In the genomic region with DNA sequence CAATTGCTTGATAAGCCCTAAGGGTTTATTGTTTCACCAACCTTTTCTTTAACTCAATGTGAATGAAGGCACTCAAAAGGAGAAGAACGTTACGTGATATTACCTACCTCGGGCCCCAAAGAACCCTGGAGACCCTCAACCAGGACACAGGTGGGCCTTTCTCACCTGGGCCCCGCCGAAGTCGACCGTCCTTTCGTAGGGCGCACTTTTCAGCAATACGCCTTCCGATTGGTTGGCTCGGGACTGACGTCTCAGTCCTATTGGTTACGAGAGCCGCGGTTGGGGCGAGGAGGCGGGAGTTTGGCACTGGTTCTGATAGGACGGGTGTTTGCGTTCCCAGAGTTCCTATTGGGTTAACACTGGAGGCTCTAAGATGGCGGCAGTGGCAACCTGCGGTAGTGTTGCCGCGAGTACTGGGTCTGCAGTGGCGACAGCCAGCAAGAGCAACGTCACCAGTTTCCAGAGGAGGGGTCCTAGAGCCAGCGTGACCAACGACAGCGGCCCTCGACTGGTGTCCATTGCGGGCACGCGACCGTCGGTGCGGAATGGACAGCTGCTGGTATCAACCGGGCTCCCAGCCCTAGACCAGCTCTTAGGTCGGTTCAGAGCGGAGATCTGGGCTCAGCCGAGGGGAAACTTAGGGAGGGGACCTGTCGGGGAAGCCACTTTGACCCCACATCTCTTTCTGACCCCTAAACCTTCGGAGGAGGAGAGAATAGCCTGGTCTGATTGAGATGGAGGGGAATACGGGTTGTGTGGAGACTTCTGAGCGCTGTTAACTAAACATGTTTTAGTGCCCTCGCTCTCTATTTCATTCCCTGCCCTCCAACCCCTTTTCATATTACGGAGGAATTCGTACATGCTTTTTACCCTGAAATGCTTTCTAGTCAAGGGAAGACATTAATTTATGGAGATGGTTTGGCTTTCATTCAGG, we compare ENCODE assay signal across 1 cellular context.
TF ChIP-seq lines count a peak whose summit lies in the region.

A gene with protein sequence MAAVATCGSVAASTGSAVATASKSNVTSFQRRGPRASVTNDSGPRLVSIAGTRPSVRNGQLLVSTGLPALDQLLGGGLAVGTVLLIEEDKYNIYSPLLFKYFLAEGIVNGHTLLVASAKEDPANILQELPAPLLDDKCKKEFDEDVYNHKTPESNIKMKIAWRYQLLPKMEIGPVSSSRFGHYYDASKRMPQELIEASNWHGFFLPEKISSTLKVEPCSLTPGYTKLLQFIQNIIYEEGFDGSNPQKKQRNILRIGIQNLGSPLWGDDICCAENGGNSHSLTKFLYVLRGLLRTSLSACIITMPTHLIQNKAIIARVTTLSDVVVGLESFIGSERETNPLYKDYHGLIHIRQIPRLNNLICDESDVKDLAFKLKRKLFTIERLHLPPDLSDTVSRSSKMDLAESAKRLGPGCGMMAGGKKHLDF (plus strand): TSS at position 356 of the 934 bp plus-strand sequence. CDS start 18 bp downstream, at position 374.
A gene with protein sequence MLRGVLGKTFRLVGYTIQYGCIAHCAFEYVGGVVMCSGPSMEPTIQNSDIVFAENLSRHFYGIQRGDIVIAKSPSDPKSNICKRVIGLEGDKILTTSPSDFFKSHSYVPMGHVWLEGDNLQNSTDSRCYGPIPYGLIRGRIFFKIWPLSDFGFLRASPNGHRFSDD (minus strand): TSS at position 211 of the 934 bp plus-strand sequence. CDS start 46,346 bp downstream, outside the sequence.

TF ChIP-seq in HepG2, 621 proteins besides CTCF, POLR2A, EP300 and RAD21 (continued from another document and continues in another):
- TF ChIP-seq, protein P1, sequence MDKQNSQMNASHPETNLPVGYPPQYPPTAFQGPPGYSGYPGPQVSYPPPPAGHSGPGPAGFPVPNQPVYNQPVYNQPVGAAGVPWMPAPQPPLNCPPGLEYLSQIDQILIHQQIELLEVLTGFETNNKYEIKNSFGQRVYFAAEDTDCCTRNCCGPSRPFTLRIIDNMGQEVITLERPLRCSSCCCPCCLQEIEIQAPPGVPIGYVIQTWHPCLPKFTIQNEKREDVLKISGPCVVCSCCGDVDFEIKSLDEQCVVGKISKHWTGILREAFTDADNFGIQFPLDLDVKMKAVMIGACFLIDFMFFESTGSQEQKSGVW (CRISPR knock-in tag; IDR thresholded peaks at IDR 0.05; ENCODE audit: borderline replicate concordance): no peak
- TF ChIP-seq, protein P2, sequence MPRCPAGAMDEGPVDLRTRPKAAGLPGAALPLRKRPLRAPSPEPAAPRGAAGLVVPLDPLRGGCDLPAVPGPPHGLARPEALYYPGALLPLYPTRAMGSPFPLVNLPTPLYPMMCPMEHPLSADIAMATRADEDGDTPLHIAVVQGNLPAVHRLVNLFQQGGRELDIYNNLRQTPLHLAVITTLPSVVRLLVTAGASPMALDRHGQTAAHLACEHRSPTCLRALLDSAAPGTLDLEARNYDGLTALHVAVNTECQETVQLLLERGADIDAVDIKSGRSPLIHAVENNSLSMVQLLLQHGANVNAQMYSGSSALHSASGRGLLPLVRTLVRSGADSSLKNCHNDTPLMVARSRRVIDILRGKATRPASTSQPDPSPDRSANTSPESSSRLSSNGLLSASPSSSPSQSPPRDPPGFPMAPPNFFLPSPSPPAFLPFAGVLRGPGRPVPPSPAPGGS (CRISPR knock-in tag; IDR thresholded peaks at IDR 0.05): no peak
- no peak for TF ChIP-seq ATRX (CRISPR knock-in tag; IDR thresholded peaks at IDR 0.05; ENCODE audit: borderline replicate concordance)
- no peak for TF ChIP-seq SOX5 (CRISPR knock-in tag; IDR thresholded peaks at IDR 0.05; ENCODE audit: borderline replicate concordance)
- no peak; the same call in 1 of the 2 replicates for TF ChIP-seq CBFB (CRISPR knock-in tag; IDR thresholded peaks at IDR 0.05)
- TF ChIP-seq NAIF1 (CRISPR knock-in tag; IDR thresholded peaks at IDR 0.05; ENCODE audit: borderline replicate concordance): peak; percentile 71; the same call in 1 of the 2 replicates
- peak; percentile 64 for TF ChIP-seq RBFOX2 (IDR thresholded peaks at IDR 0.05; ENCODE audit: low read depth, low read length)
- no peak for TF ChIP-seq RELA (CRISPR knock-in tag; IDR thresholded peaks at IDR 0.05)
- TF ChIP-seq POLR2AphosphoS2 (IDR thresholded peaks at IDR 0.05; ENCODE audit: low read depth, low read length): no peak
- TF ChIP-seq, protein P3, sequence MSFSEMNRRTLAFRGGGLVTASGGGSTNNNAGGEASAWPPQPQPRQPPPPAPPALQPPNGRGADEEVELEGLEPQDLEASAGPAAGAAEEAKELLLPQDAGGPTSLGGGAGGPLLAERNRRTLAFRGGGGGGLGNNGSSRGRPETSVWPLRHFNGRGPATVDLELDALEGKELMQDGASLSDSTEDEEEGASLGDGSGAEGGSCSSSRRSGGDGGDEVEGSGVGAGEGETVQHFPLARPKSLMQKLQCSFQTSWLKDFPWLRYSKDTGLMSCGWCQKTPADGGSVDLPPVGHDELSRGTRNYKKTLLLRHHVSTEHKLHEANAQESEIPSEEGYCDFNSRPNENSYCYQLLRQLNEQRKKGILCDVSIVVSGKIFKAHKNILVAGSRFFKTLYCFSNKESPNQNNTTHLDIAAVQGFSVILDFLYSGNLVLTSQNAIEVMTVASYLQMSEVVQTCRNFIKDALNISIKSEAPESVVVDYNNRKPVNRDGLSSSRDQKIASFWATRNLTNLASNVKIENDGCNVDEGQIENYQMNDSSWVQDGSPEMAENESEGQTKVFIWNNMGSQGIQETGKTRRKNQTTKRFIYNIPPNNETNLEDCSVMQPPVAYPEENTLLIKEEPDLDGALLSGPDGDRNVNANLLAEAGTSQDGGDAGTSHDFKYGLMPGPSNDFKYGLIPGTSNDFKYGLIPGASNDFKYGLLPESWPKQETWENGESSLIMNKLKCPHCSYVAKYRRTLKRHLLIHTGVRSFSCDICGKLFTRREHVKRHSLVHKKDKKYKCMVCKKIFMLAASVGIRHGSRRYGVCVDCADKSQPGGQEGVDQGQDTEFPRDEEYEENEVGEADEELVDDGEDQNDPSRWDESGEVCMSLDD (CRISPR knock-in tag; IDR thresholded peaks at IDR 0.05; ENCODE audit: borderline replicate concordance): no peak
- peak; percentile 53; the same call in 1 of the 2 replicates for TF ChIP-seq NFKBIZ (CRISPR knock-in tag; IDR thresholded peaks at IDR 0.05)
- TF ChIP-seq ZNF850 (CRISPR knock-in tag; conservative IDR thresholded peaks at IDR 0.05): no peak
- TF ChIP-seq ZKSCAN5 (CRISPR knock-in tag; IDR thresholded peaks at IDR 0.05): no peak
- TF ChIP-seq, protein P4, sequence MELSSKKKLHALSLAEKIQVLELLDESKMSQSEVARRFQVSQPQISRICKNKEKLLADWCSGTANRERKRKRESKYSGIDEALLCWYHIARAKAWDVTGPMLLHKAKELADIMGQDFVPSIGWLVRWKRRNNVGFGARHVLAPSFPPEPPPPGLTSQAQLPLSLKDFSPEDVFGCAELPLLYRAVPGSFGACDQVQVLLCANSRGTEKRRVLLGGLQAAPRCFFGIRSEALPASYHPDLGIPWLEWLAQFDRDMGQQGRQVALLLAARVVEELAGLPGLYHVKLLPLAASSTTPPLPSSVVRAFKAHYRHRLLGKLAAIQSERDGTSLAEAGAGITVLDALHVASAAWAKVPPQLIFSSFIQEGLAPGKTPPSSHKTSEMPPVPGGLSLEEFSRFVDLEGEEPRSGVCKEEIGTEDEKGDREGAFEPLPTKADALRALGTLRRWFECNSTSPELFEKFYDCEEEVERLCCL (CRISPR knock-in tag; IDR thresholded peaks at IDR 0.05; ENCODE audit: borderline replicate concordance): no peak
- TF ChIP-seq ZFP37 (CRISPR knock-in tag; IDR thresholded peaks at IDR 0.05; ENCODE audit: borderline replicate concordance): no peak
- no peak for TF ChIP-seq ETV5 (CRISPR knock-in tag; IDR thresholded peaks at IDR 0.05; ENCODE audit: borderline replicate concordance)
- TF ChIP-seq, protein P5, sequence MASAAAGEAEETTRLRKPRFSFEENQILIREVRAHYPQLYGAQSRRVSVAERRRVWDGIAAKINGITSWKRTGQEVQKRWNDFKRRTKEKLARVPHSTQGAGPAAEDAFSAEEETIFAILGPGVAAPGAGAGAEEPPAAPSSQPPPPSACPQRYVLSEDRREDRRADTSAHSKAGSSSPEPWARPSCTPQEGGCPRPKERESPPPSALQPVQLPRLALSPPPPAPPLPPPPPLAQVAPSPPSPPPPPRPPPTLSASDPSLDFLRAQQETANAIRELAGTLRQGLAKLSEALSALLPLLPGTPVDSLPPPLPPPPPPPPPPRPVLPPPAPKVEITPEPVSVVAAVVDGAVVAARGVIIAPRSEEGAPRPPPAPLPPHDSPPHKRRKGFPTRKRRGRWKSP (CRISPR knock-in tag; IDR thresholded peaks at IDR 0.05): peak; percentile 65; the same call in 1 of the 2 replicates
- TF ChIP-seq, protein P6, sequence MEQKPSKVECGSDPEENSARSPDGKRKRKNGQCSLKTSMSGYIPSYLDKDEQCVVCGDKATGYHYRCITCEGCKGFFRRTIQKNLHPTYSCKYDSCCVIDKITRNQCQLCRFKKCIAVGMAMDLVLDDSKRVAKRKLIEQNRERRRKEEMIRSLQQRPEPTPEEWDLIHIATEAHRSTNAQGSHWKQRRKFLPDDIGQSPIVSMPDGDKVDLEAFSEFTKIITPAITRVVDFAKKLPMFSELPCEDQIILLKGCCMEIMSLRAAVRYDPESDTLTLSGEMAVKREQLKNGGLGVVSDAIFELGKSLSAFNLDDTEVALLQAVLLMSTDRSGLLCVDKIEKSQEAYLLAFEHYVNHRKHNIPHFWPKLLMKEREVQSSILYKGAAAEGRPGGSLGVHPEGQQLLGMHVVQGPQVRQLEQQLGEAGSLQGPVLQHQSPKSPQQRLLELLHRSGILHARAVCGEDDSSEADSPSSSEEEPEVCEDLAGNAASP (CRISPR knock-in tag; IDR thresholded peaks at IDR 0.05; ENCODE audit: borderline replicate concordance): 0 out of 2 replicates have a peak, but pooled peaks have one; percentile 15
- TF ChIP-seq, protein P7, sequence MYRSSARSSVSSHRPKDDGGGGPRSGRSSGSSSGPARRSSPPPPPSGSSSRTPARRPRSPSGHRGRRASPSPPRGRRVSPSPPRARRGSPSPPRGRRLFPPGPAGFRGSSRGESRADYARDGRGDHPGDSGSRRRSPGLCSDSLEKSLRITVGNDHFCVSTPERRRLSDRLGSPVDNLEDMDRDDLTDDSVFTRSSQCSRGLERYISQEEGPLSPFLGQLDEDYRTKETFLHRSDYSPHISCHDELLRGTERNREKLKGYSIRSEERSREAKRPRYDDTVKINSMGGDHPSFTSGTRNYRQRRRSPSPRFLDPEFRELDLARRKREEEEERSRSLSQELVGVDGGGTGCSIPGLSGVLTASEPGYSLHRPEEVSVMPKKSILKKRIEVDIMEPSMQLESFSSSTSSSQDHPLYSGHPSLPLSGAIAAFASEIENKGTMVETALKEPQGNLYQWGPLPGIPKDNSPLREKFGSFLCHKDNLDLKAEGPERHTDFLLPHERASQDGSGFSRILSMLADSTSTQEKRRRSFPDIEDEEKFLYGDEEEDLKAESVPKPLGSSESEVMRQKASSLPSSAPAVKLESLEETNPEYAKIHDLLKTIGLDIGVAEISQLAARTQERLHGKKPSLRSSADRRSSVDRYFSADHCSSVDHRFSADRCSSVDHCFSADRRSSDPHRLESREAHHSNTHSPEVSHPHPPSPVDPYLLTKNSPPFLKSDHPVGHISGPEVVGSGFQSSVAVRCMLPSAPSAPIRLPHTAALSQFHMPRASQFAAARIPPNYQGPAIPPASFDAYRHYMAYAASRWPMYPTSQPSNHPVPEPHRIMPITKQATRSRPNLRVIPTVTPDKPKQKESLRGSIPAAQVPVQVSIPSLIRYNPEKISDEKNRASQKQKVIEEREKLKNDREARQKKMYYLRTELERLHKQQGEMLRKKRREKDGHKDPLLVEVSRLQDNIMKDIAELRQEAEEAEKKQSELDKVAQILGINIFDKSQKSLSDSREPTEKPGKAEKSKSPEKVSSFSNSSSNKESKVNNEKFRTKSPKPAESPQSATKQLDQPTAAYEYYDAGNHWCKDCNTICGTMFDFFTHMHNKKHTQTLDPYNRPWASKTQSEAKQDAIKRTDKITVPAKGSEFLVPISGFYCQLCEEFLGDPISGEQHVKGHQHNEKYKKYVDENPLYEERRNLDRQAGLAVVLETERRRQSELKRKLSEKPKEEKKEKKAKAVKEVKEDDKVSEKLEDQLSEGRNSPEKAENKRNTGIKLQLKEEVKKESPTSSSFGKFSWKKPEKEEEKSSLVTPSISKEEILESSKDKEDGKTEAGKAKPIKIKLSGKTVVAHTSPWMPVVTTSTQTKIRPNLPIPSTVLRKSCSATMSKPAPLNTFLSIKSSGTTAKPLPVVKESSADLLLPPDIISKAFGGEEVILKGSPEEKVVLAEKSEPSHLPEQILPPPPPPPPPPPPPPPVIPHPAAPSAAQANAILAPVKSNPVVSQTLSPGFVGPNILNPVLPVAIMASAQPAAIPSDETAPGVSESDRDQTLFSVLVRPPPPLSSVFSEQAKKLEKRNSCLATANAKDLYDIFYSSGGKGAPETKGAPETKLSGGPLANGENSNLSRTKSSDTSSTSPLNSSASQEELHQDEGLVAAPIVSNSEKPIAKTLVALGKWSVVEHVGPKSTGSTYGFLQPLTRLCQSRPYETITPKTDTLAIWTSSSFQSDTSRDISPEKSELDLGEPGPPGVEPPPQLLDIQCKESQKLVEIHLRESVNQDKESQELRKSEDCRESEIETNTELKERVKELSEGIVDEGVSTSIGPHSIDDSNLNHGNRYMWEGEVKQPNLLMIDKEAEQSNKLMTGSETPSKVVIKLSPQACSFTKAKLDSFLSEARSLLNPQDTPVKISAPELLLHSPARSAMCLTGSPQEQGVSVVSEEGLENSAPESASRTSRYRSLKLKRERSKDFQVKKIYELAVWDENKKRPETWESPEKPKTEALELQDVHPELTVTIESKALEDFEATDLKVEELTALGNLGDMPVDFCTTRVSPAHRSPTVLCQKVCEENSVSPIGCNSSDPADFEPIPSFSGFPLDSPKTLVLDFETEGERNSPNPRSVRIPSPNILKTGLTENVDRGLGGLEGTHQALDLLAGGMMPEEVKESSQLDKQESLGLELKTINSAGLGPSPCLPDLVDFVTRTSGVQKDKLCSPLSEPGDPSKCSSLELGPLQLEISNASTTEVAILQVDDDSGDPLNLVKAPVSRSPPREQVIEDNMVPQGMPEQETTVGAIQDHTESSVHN (CRISPR knock-in tag; IDR thresholded peaks at IDR 0.05): no peak
- TF ChIP-seq, protein P8, sequence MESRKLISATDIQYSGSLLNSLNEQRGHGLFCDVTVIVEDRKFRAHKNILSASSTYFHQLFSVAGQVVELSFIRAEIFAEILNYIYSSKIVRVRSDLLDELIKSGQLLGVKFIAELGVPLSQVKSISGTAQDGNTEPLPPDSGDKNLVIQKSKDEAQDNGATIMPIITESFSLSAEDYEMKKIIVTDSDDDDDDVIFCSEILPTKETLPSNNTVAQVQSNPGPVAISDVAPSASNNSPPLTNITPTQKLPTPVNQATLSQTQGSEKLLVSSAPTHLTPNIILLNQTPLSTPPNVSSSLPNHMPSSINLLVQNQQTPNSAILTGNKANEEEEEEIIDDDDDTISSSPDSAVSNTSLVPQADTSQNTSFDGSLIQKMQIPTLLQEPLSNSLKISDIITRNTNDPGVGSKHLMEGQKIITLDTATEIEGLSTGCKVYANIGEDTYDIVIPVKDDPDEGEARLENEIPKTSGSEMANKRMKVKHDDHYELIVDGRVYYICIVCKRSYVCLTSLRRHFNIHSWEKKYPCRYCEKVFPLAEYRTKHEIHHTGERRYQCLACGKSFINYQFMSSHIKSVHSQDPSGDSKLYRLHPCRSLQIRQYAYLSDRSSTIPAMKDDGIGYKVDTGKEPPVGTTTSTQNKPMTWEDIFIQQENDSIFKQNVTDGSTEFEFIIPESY (CRISPR knock-in tag; IDR thresholded peaks at IDR 0.05): no peak
- TF ChIP-seq, protein P9, sequence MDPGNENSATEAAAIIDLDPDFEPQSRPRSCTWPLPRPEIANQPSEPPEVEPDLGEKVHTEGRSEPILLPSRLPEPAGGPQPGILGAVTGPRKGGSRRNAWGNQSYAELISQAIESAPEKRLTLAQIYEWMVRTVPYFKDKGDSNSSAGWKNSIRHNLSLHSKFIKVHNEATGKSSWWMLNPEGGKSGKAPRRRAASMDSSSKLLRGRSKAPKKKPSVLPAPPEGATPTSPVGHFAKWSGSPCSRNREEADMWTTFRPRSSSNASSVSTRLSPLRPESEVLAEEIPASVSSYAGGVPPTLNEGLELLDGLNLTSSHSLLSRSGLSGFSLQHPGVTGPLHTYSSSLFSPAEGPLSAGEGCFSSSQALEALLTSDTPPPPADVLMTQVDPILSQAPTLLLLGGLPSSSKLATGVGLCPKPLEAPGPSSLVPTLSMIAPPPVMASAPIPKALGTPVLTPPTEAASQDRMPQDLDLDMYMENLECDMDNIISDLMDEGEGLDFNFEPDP (CRISPR knock-in tag; conservative IDR thresholded peaks at IDR 0.05): no peak
